Comparison of ENCODE assay signal across 12 cellular contexts in the genomic region with DNA sequence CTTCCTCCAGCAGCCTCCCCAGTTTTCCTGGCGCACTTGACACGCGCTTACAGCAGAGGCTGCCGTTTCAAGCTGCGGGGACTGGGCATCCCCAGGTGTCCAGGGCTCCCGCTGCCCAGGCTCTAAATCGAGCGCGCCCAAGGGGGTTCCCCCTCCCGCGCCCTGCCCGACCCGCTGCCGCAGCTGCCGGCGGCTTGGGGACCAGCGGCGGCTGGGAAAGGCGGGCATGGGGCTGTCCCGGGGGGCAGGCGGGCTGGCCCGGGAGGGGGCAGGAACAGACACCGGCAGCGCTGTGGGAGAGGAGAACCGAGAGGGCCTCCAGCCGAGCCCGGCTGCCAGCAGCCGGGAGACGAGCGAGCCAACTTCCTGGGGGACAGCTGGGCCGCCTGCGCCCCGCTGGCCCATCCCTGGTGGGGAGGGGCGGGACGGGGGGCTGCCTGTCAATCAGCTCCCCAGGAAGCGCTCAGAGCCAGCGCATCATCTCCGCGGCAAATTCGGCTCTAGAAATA. TPM values are rescaled to one million over a fixed set of nuclear protein-coding genes. Genes with fewer than 3 reads are reported as not detected.
A peak's percentile ranks its signal among the peaks of the same experiment; 100 is the strongest.
DNase-seq lines count a peak whose midpoint lies in the region; ATAC-seq and TF ChIP-seq lines count a peak whose summit lies in the region.
"Had no signal": no experiment of that assay in that cellular context is flagged by ENCODE, and none has a peak within 500 bp of the region (broad histone marks: within the 10 kb centered on the region; RNA-seq: fewer than 3 reads in every experiment).

No MANE protein-coding gene starts in this region.

- H3K4me3 Mint-ChIP-seq in CD8-positive, alpha-beta T cell: peak overlapping the region; percentile 26
- peak overlapping the region; percentile 74 for H3K4me3 Mint-ChIP-seq in neural progenitor cell
- H3K4me3 Mint-ChIP-seq: type B pancreatic cell had no signal

- no peak for TF ChIP-seq EP300 in gastroesophageal sphincter (IDR thresholded peaks at IDR 0.05)

- H4K20me1 ChIP-seq in Loucy (ENCODE audit: insufficient read depth, low read length, poor library complexity, severe bottlenecking): no peaks in the 10 kb centered on the region
- H4K20me1 ChIP-seq in neural progenitor cell (ENCODE audit: low read depth): peaks cover 5% of the 10 kb centered on the region

- peaks cover 8% of the 10 kb centered on the region for H3K4me1 Mint-ChIP-seq in CD8-positive, alpha-beta T cell (ENCODE audit: low read depth)
- peaks cover 2% of the 10 kb centered on the region for H3K4me1 Mint-ChIP-seq in neural progenitor cell

- H3K4me1 ChIP-seq in CD8-positive, alpha-beta T cell (ENCODE audit: insufficient read depth, low read length): peaks cover 10% of the 10 kb centered on the region
- peaks cover under 1% of the 10 kb centered on the region for H3K4me1 ChIP-seq in Loucy (ENCODE audit: insufficient read depth, low read length, poor library complexity, severe bottlenecking)
- no peaks in the 10 kb centered on the region for H3K4me1 ChIP-seq in colonic mucosa
- no peaks in the 10 kb centered on the region for H3K4me1 ChIP-seq in neural progenitor cell
- H3K4me1 ChIP-seq in gastroesophageal sphincter: peaks cover 0 to 14% (median 6%) of the 10 kb centered on the region in 3 donors

- H3K36me3 ChIP-seq in CD8-positive, alpha-beta T cell (ENCODE audit: insufficient read depth, low read length): no peaks in the 10 kb centered on the region
- H3K36me3 ChIP-seq in Loucy (ENCODE audit: insufficient read depth, low read length): no peaks in the 10 kb centered on the region
- H3K36me3 ChIP-seq in colonic mucosa: no peaks in the 10 kb centered on the region
- no peaks in the 10 kb centered on the region for H3K36me3 ChIP-seq in neural progenitor cell
- no peaks in the 10 kb centered on the region for H3K36me3 ChIP-seq in gastroesophageal sphincter

- no peak overlapping the region for H3K4me3 ChIP-seq in CD8-positive, alpha-beta T cell (ENCODE audit: low read depth, low read length)
- H3K4me3 ChIP-seq in Loucy (ENCODE audit: low read length, poor library complexity, severe bottlenecking): peak overlapping the region; percentile 56
- peak overlapping the region; percentile 11 for H3K4me3 ChIP-seq in colonic mucosa
- H3K4me3 ChIP-seq in neural progenitor cell: peak overlapping the region; percentile 40
- H3K4me3 ChIP-seq in gastroesophageal sphincter: peak overlapping the region in 1 of 2 donors; percentile 38

- H2AFZ ChIP-seq in Loucy (ENCODE audit: low read length): 0 out of 2 replicates have a peak overlapping the region, but pooled peaks have one; percentile 3
- H2AFZ ChIP-seq in neural progenitor cell (replicated peaks): no peak overlapping the region

- H3K9ac ChIP-seq in Loucy (ENCODE audit: low read depth, low read length, poor library complexity, severe bottlenecking) (no peak overlapping the region), colonic mucosa (ENCODE audit: low read depth in 2 of 2, low read length in 2 of 2) (peak overlapping the region in 1 of 2 donors; percentile 12), neural progenitor cell (no peak overlapping the region)

- intact Hi-C loops in CD8-positive, alpha-beta T cell (cut with DNase I, micrococcal nuclease): no loop called here
- intact Hi-C loops in colonic mucosa (cut with DNase I): no loop called here

- H3K9me3 Mint-ChIP-seq in CD8-positive, alpha-beta T cell: no peaks in the 10 kb centered on the region
- no peaks in the 10 kb centered on the region for H3K9me3 Mint-ChIP-seq in neural progenitor cell
- H3K9me3 Mint-ChIP-seq: type B pancreatic cell had no signal

- H3F3A ChIP-seq in Loucy (ENCODE audit: low read depth) (no peaks in the 10 kb centered on the region), neural progenitor cell (ENCODE audit: low read depth) (peaks cover 5% of the 10 kb centered on the region)

- H3K27ac ChIP-seq in CD8-positive, alpha-beta T cell (ENCODE audit: low read depth, low read length): no peak overlapping the region
- H3K27ac ChIP-seq in colonic mucosa: no peak overlapping the region
- H3K27ac ChIP-seq in neural progenitor cell: no peak overlapping the region
- no peak overlapping the region for H3K27ac ChIP-seq in gastroesophageal sphincter

- peaks cover 22% of the 10 kb centered on the region for H3K27me3 Mint-ChIP-seq in CD8-positive, alpha-beta T cell (ENCODE audit: low read depth)
- peaks cover 49% of the 10 kb centered on the region for H3K27me3 Mint-ChIP-seq in neural progenitor cell (ENCODE audit: insufficient read depth, low read depth)

- peak; percentile 46 for ATAC-seq in CD8-positive, alpha-beta T cell
- ATAC-seq in HG02938 (IDR thresholded peaks at IDR 0.05; ENCODE audit: unreplicated experiment) (no peak), HG03039 (IDR thresholded peaks at IDR 0.05; ENCODE audit: unreplicated experiment) (no peak), gastroesophageal sphincter (no peak)

- H3K79me2 ChIP-seq in Loucy (ENCODE audit: insufficient read depth, low read length) (no peaks in the 10 kb centered on the region), neural progenitor cell (ENCODE audit: low read depth) (no peaks in the 10 kb centered on the region)

- H3K27me3 ChIP-seq in CD8-positive, alpha-beta T cell (ENCODE audit: insufficient read depth, low read length): peaks cover 5% of the 10 kb centered on the region
- H3K27me3 ChIP-seq in Loucy (ENCODE audit: insufficient read depth, low read length, poor library complexity, severe bottlenecking) (peaks cover 2% of the 10 kb centered on the region), colonic mucosa (peaks cover 14% of the 10 kb centered on the region), neural progenitor cell (peaks cover 84% of the 10 kb centered on the region), gastroesophageal sphincter (peaks cover 86% of the 10 kb centered on the region)

- CTCF ChIA-PET in CD8-positive, alpha-beta T cell (lab: Charles Lee): interaction anchor here (1.0 to 1.4 kb wide), 3 partner anchors 20 to 54 kb away, joined by 3 to 4 read pairs (median 3); a partner anchor contains a TSS

- no peaks in the 10 kb centered on the region for H3K9me2 ChIP-seq in Loucy (replicated peaks; ENCODE audit: low read depth, low read length)

- no peak for DNase-seq in CD8-positive, alpha-beta T cell
- DNase-seq in colonic mucosa (no peak), neural progenitor cell (ENCODE audit: low spot score) (peak; percentile 53), OCI-M2 (lab: John Stamatoyannopoulos, UW; ENCODE audit: unreplicated experiment) (no peak)
- DNase-seq: NCI-H187 treated with DMSO at 0.1 percent for 48 hours had no signal

- H3K4me2 ChIP-seq in Loucy (ENCODE audit: low read depth, low read length, poor library complexity, severe bottlenecking): peak overlapping the region; percentile 44
- H3K4me2 ChIP-seq in neural progenitor cell: peak overlapping the region; percentile 78

- no peaks in the 10 kb centered on the region for H3K9me3 ChIP-seq in CD8-positive, alpha-beta T cell (ENCODE audit: low read length)
- H3K9me3 ChIP-seq in Loucy (ENCODE audit: insufficient read depth, low read depth, low read length) (no peaks in the 10 kb centered on the region), colonic mucosa (no peaks in the 10 kb centered on the region), neural progenitor cell (ENCODE audit: low read depth) (no peaks in the 10 kb centered on the region), gastroesophageal sphincter (no peaks in the 10 kb centered on the region)

- H3K36me3 Mint-ChIP-seq in CD8-positive, alpha-beta T cell: no peaks in the 10 kb centered on the region
- H3K36me3 Mint-ChIP-seq in neural progenitor cell: no peaks in the 10 kb centered on the region
- H3K36me3 Mint-ChIP-seq: type B pancreatic cell had no signal

- 0% methylated on average over 3 of the region's 40 CpGs; no CpG with 5 or more reads in 1 of the 2 donors for WGBS in gastroesophageal sphincter (ENCODE audit: low coverage in 1 of 2), 2 donors

- H3K27ac Mint-ChIP-seq in CD8-positive, alpha-beta T cell: no peak overlapping the region
- no peak overlapping the region for H3K27ac Mint-ChIP-seq in neural progenitor cell
- H3K27ac Mint-ChIP-seq: type B pancreatic cell had no signal

- no peak for TF ChIP-seq CTCF in CD8-positive, alpha-beta T cell (IDR thresholded peaks at IDR 0.05)
- TF ChIP-seq CTCF in Loucy (conservative IDR thresholded peaks at IDR 0.05; ENCODE audit: low read length) (no peak), colonic mucosa (IDR thresholded peaks at IDR 0.05) (no peak), neural progenitor cell (IDR thresholded peaks at IDR 0.05) (no peak), gastroesophageal sphincter (IDR thresholded peaks at IDR 0.05) (no peak)

- POLR2A ChIA-PET in CD8-positive, alpha-beta T cell (lab: Charles Lee): no interaction called here

- no peak for TF ChIP-seq POLR2A in gastroesophageal sphincter (IDR thresholded peaks at IDR 0.05)

RNA-seq across cellular contexts. Expression of a gene that starts 14.9 kb away (rescaled TPM):
- total RNA-seq in CD8-positive, alpha-beta T cell: under 1 TPM; 0.25 to 0.33 TPM
- under 1 TPM; 0.37 to 0.45 TPM for total RNA-seq in colonic mucosa
- total RNA-seq in neural progenitor cell (ENCODE audit: low replicate concordance): 0.31 TPM in 1 of 2 replicates, not detected in the other
- under 1 TPM in 1 of 4 donors, not detected in 3; 0.27 TPM for total RNA-seq in gastroesophageal sphincter
- total RNA-seq: epithelial cell of proximal tubule, skeletal muscle tissue had no signal

RNA-seq across cellular contexts. Expression of a gene that starts 40.9 kb away (rescaled TPM):
- total RNA-seq in CD8-positive, alpha-beta T cell: 10 to 100 TPM; 35.6 to 37.0 TPM
- 10 to 100 TPM; 34.8 to 40.1 TPM for total RNA-seq in colonic mucosa
- 75.9 and 102 TPM in 2 replicates for total RNA-seq in neural progenitor cell (ENCODE audit: low replicate concordance)
- total RNA-seq in gastroesophageal sphincter: 10 to 100 TPM; 54.6 to 63.8 (median 58.8) TPM

RNA-seq across cellular contexts. Expression of a gene that starts 52.4 kb away (rescaled TPM):
- total RNA-seq in CD8-positive, alpha-beta T cell: 10 to 100 TPM; 25.9 to 29.0 TPM
- total RNA-seq in colonic mucosa: 100 to 1,000 TPM; 228 to 278 TPM
- total RNA-seq in neural progenitor cell (ENCODE audit: low replicate concordance): 73.4 and 87.6 TPM in 2 replicates
- total RNA-seq in gastroesophageal sphincter: 10 to 100 TPM; 54.0 to 80.9 (median 64.2) TPM

RNA-seq across cellular contexts. Expression of a gene that starts 53.5 kb away (rescaled TPM):
- total RNA-seq in CD8-positive, alpha-beta T cell: 10 to 100 TPM; 48.8 to 52.3 TPM
- total RNA-seq in colonic mucosa (10 to 100 TPM; 16.9 to 26.8 TPM), neural progenitor cell (ENCODE audit: low replicate concordance) (13.7 and 24.1 TPM in 2 replicates), gastroesophageal sphincter (10 to 100 TPM; 25.6 to 34.5 (median 32.5) TPM)
